Comparison of ENCODE assay signal across 8 cellular contexts in genomic region chr3:158731525-158731924, GRCh38. TPM values are rescaled to one million over a fixed set of nuclear protein-coding genes. Genes with fewer than 3 reads are reported as not detected.
DNase-seq lines count a peak whose midpoint lies in the region; ATAC-seq and TF ChIP-seq lines count a peak whose summit lies in the region.

No MANE protein-coding gene starts in this region.

- H3K36me3 ChIP-seq in ACC112 (ENCODE audit: insufficient read depth, low read length) = peaks cover 10% of the 10 kb centered on the region; the same call in 1 of the 2 replicates
- no peaks in the 10 kb centered on the region for H3K36me3 ChIP-seq in HUES48 (ENCODE audit: control insufficient read depth, insufficient read depth, low read length)
- H3K36me3 ChIP-seq in ectodermal cell (ENCODE audit: control insufficient read depth, insufficient read depth, low read length) = no peaks in the 10 kb centered on the region

- H2AFZ ChIP-seq in ACC112 (ENCODE audit: low read length, unreplicated experiment) = peak overlapping the region; percentile 87

- peaks cover 9% of the 10 kb centered on the region for H3K4me1 ChIP-seq in ACC112 (ENCODE audit: control insufficient read depth, insufficient read depth, low read length, unreplicated experiment)
- H3K4me1 ChIP-seq in HUES48 (ENCODE audit: control insufficient read depth, insufficient read depth, low read length) = peaks cover 5% of the 10 kb centered on the region; the same call in 1 of the 2 replicates
- H3K4me1 ChIP-seq in ectodermal cell (ENCODE audit: control insufficient read depth, insufficient read depth, low read length) = peaks cover 4% of the 10 kb centered on the region

- peaks cover 2% of the 10 kb centered on the region for H3K9me3 Mint-ChIP-seq in nephron

- H3K4me3 ChIP-seq in ACC112 (ENCODE audit: low read depth, low read length) (peak overlapping the region; percentile 89), HUES48 (ENCODE audit: low read depth, low read length) (peak overlapping the region; percentile 62), ectodermal cell (ENCODE audit: insufficient read depth, low read depth, low read length) (peak overlapping the region; percentile 57)

- no peak overlapping the region for H3K27ac ChIP-seq in ACC112 (ENCODE audit: low read depth, low read length)
- no peak overlapping the region for H3K27ac ChIP-seq in HUES48 (ENCODE audit: low read depth, low read length)
- no peak overlapping the region for H3K27ac ChIP-seq in ectodermal cell (ENCODE audit: insufficient read depth, low read depth, low read length, poor library complexity, severe bottlenecking)

- no peaks in the 10 kb centered on the region for H3K27me3 ChIP-seq in ACC112 (ENCODE audit: insufficient read depth, low read length)
- peaks cover 22% of the 10 kb centered on the region for H3K27me3 ChIP-seq in HUES48 (ENCODE audit: control insufficient read depth, insufficient read depth, low read length)
- H3K27me3 ChIP-seq in ectodermal cell (ENCODE audit: control insufficient read depth, insufficient read depth, low read length, poor library complexity, severe bottlenecking) = peaks cover 24% of the 10 kb centered on the region

- no peaks in the 10 kb centered on the region for H3K27me3 Mint-ChIP-seq in nephron (ENCODE audit: low read depth)

- no peak for DNase-seq in ecto neural progenitor cell (ENCODE audit: low spot score)

- H3K4me1 Mint-ChIP-seq in nephron = peaks cover 15% of the 10 kb centered on the region

- peak overlapping the region in 2 of 3 experiments; percentile 78 to 83 for H3K27ac Mint-ChIP-seq in nephron

- H3K79me2 ChIP-seq in ACC112 (ENCODE audit: control insufficient read depth, insufficient read depth, low read length, unreplicated experiment) = no peaks in the 10 kb centered on the region

- 75 to 79% methylated on average over 13 of the region's 13 CpGs for WGBS in ectodermal cell, 2 experiments

- H3K9ac ChIP-seq in HUES48 (ENCODE audit: low read depth, low read length) = no peak overlapping the region

- H3K9me3 ChIP-seq in HUES48 (ENCODE audit: control insufficient read depth, insufficient read depth, low read length) (no peaks in the 10 kb centered on the region), ectodermal cell (ENCODE audit: control insufficient read depth, low read length) (no peaks in the 10 kb centered on the region)

- peak overlapping the region; percentile 69 to 85 (median 80) for H3K4me3 Mint-ChIP-seq in nephron

- peaks cover 15% of the 10 kb centered on the region for H3K36me3 Mint-ChIP-seq in nephron (ENCODE audit: low read depth)

- no peak for TF ChIP-seq CTCF in nephron (IDR thresholded peaks at IDR 0.05; ENCODE audit: unreplicated experiment in 3 of 3)

- TF ChIP-seq POLR2A in GM18505 (IDR thresholded peaks at IDR 0.05; ENCODE audit: borderline replicate concordance, extremely low read depth, insufficient read depth, insufficient read length) = no peak

- ATAC-seq in GM18505 (IDR thresholded peaks at IDR 0.05; ENCODE audit: unreplicated experiment) (no peak), GM19463 (IDR thresholded peaks at IDR 0.05; ENCODE audit: unreplicated experiment) (no peak), HG02885 (IDR thresholded peaks at IDR 0.05; ENCODE audit: poor library complexity, unreplicated experiment) (no peak)

RNA-seq across cellular contexts. Expression of gene RARRES1, which starts 0.7 kb away (rescaled TPM):
- 1.2 TPM for polyA plus RNA-seq in ectodermal cell (2013, experiment 1 of 4)
- polyA plus RNA-seq in ectodermal cell (2013, experiment 2 of 4) = 1.2 TPM
- 1.7 TPM for polyA plus RNA-seq in ectodermal cell (2013, experiment 3 of 4)
- 1.1 TPM for polyA plus RNA-seq in ectodermal cell (2013, experiment 4 of 4)

RNA-seq across cellular contexts. Expression of gene LXN, which starts 59.1 kb away (rescaled TPM):
- 14.8 TPM for polyA plus RNA-seq in ectodermal cell (2013, experiment 1 of 4)
- polyA plus RNA-seq in ectodermal cell (2013, experiment 2 of 4) = 15.4 TPM
- 14.9 TPM for polyA plus RNA-seq in ectodermal cell (2013, experiment 3 of 4)
- polyA plus RNA-seq in ectodermal cell (2013, experiment 4 of 4) = 15.4 TPM
